ENCODE assay signal across 21 cellular contexts in the genomic region with DNA sequence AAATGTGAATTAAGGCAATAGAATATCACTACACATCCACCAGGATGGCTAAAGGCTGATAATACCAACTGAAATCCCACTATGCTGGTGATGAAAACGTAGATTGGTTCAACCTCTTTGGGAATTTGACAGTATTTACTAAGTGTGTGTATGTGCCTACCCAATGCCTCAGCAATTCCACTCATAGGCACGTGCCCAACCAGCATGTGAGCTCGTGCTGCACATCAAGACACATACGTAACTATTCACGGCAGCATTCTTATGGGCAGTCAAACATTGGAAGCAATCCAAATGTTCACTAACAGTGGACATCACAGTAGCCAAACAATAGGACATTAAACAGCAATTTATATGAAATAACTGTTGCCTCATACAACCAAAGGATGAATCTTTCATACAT. TPM values are rescaled to one million over a fixed set of nuclear protein-coding genes. Genes with fewer than 3 reads are reported as not detected.
DNase-seq lines count a peak whose midpoint lies in the region; ATAC-seq, FAIRE-seq and TF ChIP-seq lines count a peak whose summit lies in the region.
"Had no signal": no experiment of that assay in that cellular context is flagged by ENCODE, and none has a peak within 500 bp of the region (broad histone marks: within the 10 kb centered on the region; RNA-seq: fewer than 3 reads in every experiment).

No MANE protein-coding gene starts in this region.

- H3K4me1 ChIP-seq in BLaER1 (peaks cover 38% of the 10 kb centered on the region), HCT116 (ENCODE audit: control insufficient read depth in 1 of 2, insufficient read depth in 2 of 2, low read length in 2 of 2) (no peaks in the 10 kb centered on the region), K562 (replicated peaks in 1 of 2; ENCODE audit: control insufficient read depth in 2 of 2, insufficient read depth in 2 of 2, low read length in 2 of 2) (peaks cover 14 to 22% of the 10 kb centered on the region in 2 experiments; a peak in 4 of 5 replicates), mesenchymal stem cell (ENCODE audit: control insufficient read depth, insufficient read depth, low read depth, low read length) (no peaks in the 10 kb centered on the region), right cardiac atrium (ENCODE audit: control insufficient read depth, insufficient read depth, low read length) (no peaks in the 10 kb centered on the region)

- H3K79me2 ChIP-seq in HCT116 (ENCODE audit: insufficient read depth, low read length) (no peaks in the 10 kb centered on the region), K562 (ENCODE audit: control insufficient read depth, insufficient read depth, low read length) (no peaks in the 10 kb centered on the region)

- DNase-seq in HCT116 (ENCODE audit: low read depth, low spot score) (no peak), K562 (ENCODE audit: extremely low read depth in 1 of 4, low spot score in 3 of 4) (no peak), mesenchymal stem cell (no peak), MCF 10A (ENCODE audit: unreplicated experiment) (no peak), right cardiac atrium (no peak)
- DNase-seq: CD4-positive, CD25-positive, alpha-beta regulatory T cell; DMS153; DND-41; GM23248; H7; HFFc6; IMR-90; NCI-H187; NCI-H2081 treated with DMSO at 0.1 percent for 48 hours; NCI-H524; PC-9 had no signal

- H3K4me2 ChIP-seq in BLaER1: peak overlapping the region; percentile 51
- no peak overlapping the region for H3K4me2 ChIP-seq in HCT116 (ENCODE audit: low read length)
- peak overlapping the region; percentile 56; the same call in 1 of the 2 replicates for H3K4me2 ChIP-seq in K562 (ENCODE audit: insufficient read depth, low read length)
- H3K4me2 ChIP-seq in mesenchymal stem cell (ENCODE audit: low read length, poor library complexity, severe bottlenecking): no peak overlapping the region
- H3K4me2 ChIP-seq: PC-9 had no signal

- FAIRE-seq in K562 (lab: Jason Lieb, UNC): no peak
- FAIRE-seq: GM12892 had no signal

- H3K36me3 Mint-ChIP-seq in MCF 10A (ENCODE audit: insufficient read depth, unreplicated experiment): no peaks in the 10 kb centered on the region
- H3K36me3 Mint-ChIP-seq: CD4-positive, CD25-positive, alpha-beta regulatory T cell had no signal

- TF ChIP-seq CTCF in HCT116 (IDR thresholded peaks at IDR 0.05 in 2 of 3, conservative IDR thresholded peaks at IDR 0.05 in 1 of 3; ENCODE audit: borderline replicate concordance in 1 of 3, insufficient read depth in 1 of 3, low read depth in 2 of 3, low read length in 2 of 3): no peak
- TF ChIP-seq CTCF in K562 (IDR thresholded peaks at IDR 0.05 in 2 of 3, conservative IDR thresholded peaks at IDR 0.05 in 1 of 3; ENCODE audit: insufficient read depth in 2 of 3, low read depth in 1 of 3, low read length in 3 of 3): no peak
- no peak for TF ChIP-seq CTCF in MCF 10A (IDR thresholded peaks at IDR 0.05; ENCODE audit: unreplicated experiment)

- no peak overlapping the region for H4K91ac ChIP-seq in mesenchymal stem cell (ENCODE audit: low read length)

- H2AFZ ChIP-seq in HCT116 (ENCODE audit: low read depth, low read length, poor library complexity, severe bottlenecking): peak overlapping the region; percentile 22
- peak overlapping the region; percentile 88 for H2AFZ ChIP-seq in K562 (ENCODE audit: low read depth, low read length)
- H2AFZ ChIP-seq in mesenchymal stem cell (ENCODE audit: low read depth, low read length): no peak overlapping the region
- H2AFZ ChIP-seq: GM23248, PC-9 had no signal

- intact Hi-C loops in HCT116 (cut with micrococcal nuclease) (no loop called here), K562 (cut with micrococcal nuclease) (no loop called here), MCF 10A (cut with micrococcal nuclease) (no loop called here), right cardiac atrium (cut with DNase I) (no loop called here)

- no peak overlapping the region for H2BK5ac ChIP-seq in mesenchymal stem cell (ENCODE audit: low read depth, low read length, poor library complexity, severe bottlenecking)

- in situ Hi-C loops in K562 (cut with MboI): no loop called here

- H3K27ac ChIP-seq in BLaER1 (no peak overlapping the region), HCT116 (ENCODE audit: low read depth, low read length) (no peak overlapping the region), K562 (ENCODE audit: extremely low read depth, low read depth, low read length) (peak overlapping the region; percentile 57), mesenchymal stem cell (ENCODE audit: low read length, poor library complexity, severe bottlenecking) (no peak overlapping the region), right cardiac atrium (ENCODE audit: low read length) (no peak overlapping the region)
- H3K27ac ChIP-seq: GM23248, PC-9 had no signal

- no peak overlapping the region for H2BK120ac ChIP-seq in mesenchymal stem cell (ENCODE audit: low read depth, low read length)

- CTCF ChIA-PET in HCT116 (lab: Charles Lee): no interaction called here
- CTCF ChIA-PET in K562 (lab: Yijun Ruan, JAX; ENCODE audit: low intra/inter-chr PET ratio): no interaction called here
- CTCF ChIA-PET in MCF 10A (lab: Yijun Ruan, JAX): no interaction called here

- H3K14ac ChIP-seq in mesenchymal stem cell (ENCODE audit: low read length in 2 of 2): no peak overlapping the region

- no peak overlapping the region for H4K8ac ChIP-seq in mesenchymal stem cell (ENCODE audit: low read length)

- H3K9me2 ChIP-seq in HCT116 (ENCODE audit: insufficient read depth): no peaks in the 10 kb centered on the region

- H3K36me3 ChIP-seq in BLaER1: no peaks in the 10 kb centered on the region
- H3K36me3 ChIP-seq in HCT116 (ENCODE audit: control insufficient read depth in 1 of 2, insufficient read depth in 2 of 2, low read length in 2 of 2): no peaks in the 10 kb centered on the region
- no peaks in the 10 kb centered on the region for H3K36me3 ChIP-seq in K562 (ENCODE audit: control insufficient read depth, insufficient read depth, low read length)
- H3K36me3 ChIP-seq in mesenchymal stem cell (ENCODE audit: control insufficient read depth in 1 of 2, insufficient read depth in 2 of 2, low read depth in 1 of 2, low read length in 2 of 2): no peaks in the 10 kb centered on the region

- H3K79me1 ChIP-seq in mesenchymal stem cell (replicated peaks; ENCODE audit: low read length, poor library complexity, severe bottlenecking): no peaks in the 10 kb centered on the region

- no peaks in the 10 kb centered on the region for H3K9me1 ChIP-seq in K562 (ENCODE audit: control insufficient read depth, insufficient read depth, low read length)

- H3K27me3 ChIP-seq in BLaER1 (no peaks in the 10 kb centered on the region), HCT116 (ENCODE audit: insufficient read depth, low read length) (no peaks in the 10 kb centered on the region), K562 (ENCODE audit: control insufficient read depth in 2 of 2, insufficient read depth in 2 of 2, low read length in 2 of 2) (no peaks in the 10 kb centered on the region), mesenchymal stem cell (ENCODE audit: control insufficient read depth in 1 of 2, insufficient read depth in 1 of 2, low read length in 2 of 2) (peaks cover 0 to 2% of the 10 kb centered on the region in 2 experiments), right cardiac atrium (ENCODE audit: control insufficient read depth, insufficient read depth) (no peaks in the 10 kb centered on the region)

- TF ChIP-seq EP300 in K562 (IDR thresholded peaks at IDR 0.05; ENCODE audit: low read length): no peak

- no peak overlapping the region for H3K23ac ChIP-seq in mesenchymal stem cell (ENCODE audit: low read length in 2 of 2)

- POLR2A ChIA-PET in HCT116 (lab: Charles Lee) (no interaction called here), K562 (lab: Yijun Ruan, JAX) (interaction anchor here (0.6 to 1.2 kb wide), 3 partner anchors 14 to 135 kb away, joined by 3 to 5 read pairs (median 4); no protein-coding TSS in a partner anchor), MCF 10A (lab: Yijun Ruan, JAX) (no interaction called here)

- peaks cover 23% of the 10 kb centered on the region for H3K27me3 Mint-ChIP-seq in MCF 10A (ENCODE audit: insufficient read depth, unreplicated experiment)

- no peak overlapping the region for H3K4me3 Mint-ChIP-seq in MCF 10A (ENCODE audit: unreplicated experiment)
- H3K4me3 Mint-ChIP-seq: B cell; CD4-positive, CD25-positive, alpha-beta regulatory T cell; HFFc6 had no signal

- H2AK5ac ChIP-seq in mesenchymal stem cell (ENCODE audit: low read length, severe bottlenecking): no peak overlapping the region

- TF ChIP-seq POLR2A in HCT116 (IDR thresholded peaks at IDR 0.05; ENCODE audit: borderline replicate concordance, extremely low read depth, insufficient read depth, insufficient read length) (no peak), K562 (conservative IDR thresholded peaks at IDR 0.05) (no peak)

- WGBS in K562 (ENCODE audit: insufficient coverage, low coverage, missing lambda C conversion rate): 75% methylated on average over 5 of the region's 5 CpGs
- WGBS in mesenchymal stem cell: 88% methylated on average over 5 of the region's 5 CpGs
- 73% methylated on average over 5 of the region's 5 CpGs for WGBS in right cardiac atrium

- BruUV-seq in HCT116 (replicated peaks; lab: Mats Ljungman, UMichigan) (no TSS peak), K562 (replicated peaks; lab: Mats Ljungman, UMichigan) (no TSS peak), MCF 10A (replicated peaks; lab: Mats Ljungman, UMichigan) (no TSS peak)

- ATAC-seq in HCT116 (no peak), K562 (peak; percentile 39), HG03342 (IDR thresholded peaks at IDR 0.05; ENCODE audit: unreplicated experiment) (no peak), right cardiac atrium (no peak)
- ATAC-seq: Right ventricle myocardium inferior had no signal

- H3K4ac ChIP-seq in mesenchymal stem cell (ENCODE audit: low read depth in 1 of 2, low read length in 2 of 2): no peak overlapping the region

- H3K4me1 Mint-ChIP-seq in MCF 10A (ENCODE audit: insufficient read depth, unreplicated experiment): no peaks in the 10 kb centered on the region
- H3K4me1 Mint-ChIP-seq: B cell; CD4-positive, CD25-positive, alpha-beta regulatory T cell had no signal

- H3K4me3 ChIP-seq in BLaER1: no peak overlapping the region
- no peak overlapping the region for H3K4me3 ChIP-seq in HCT116 (replicated peaks in 1 of 2; ENCODE audit: low read depth in 1 of 2, low read length in 2 of 2)
- no peak overlapping the region for H3K4me3 ChIP-seq in K562
- no peak overlapping the region for H3K4me3 ChIP-seq in mesenchymal stem cell (ENCODE audit: insufficient read depth in 1 of 2, low read depth in 1 of 2, low read length in 2 of 2)
- H3K4me3 ChIP-seq in right cardiac atrium (ENCODE audit: low read length): no peak overlapping the region
- H3K4me3 ChIP-seq: GM23248, PC-9 had no signal

- peak overlapping the region; percentile 29 to 61 for H2BK12ac ChIP-seq in mesenchymal stem cell (ENCODE audit: low read length in 2 of 2)

- RAD21 ChIA-PET in HCT116 (lab: Charles Lee; ENCODE audit: low non-redundant PET in 1 of 2, low total read pairs in 2 of 2, uncharacterized antibody in 2 of 2, unreplicated experiment in 2 of 2): no interaction called here

- TF ChIP-seq RAD21 in HCT116 (IDR thresholded peaks at IDR 0.05; ENCODE audit: low read depth) (no peak), K562 (CRISPR knock-in tag; conservative IDR thresholded peaks at IDR 0.05 in 1 of 2, IDR thresholded peaks at IDR 0.05 in 1 of 2) (no peak)

- no peak overlapping the region for H3K27ac Mint-ChIP-seq in MCF 10A (ENCODE audit: low read depth, unreplicated experiment)
- H3K27ac Mint-ChIP-seq: B cell; CD4-positive, CD25-positive, alpha-beta regulatory T cell; HFFc6 had no signal

- H3K9me3 Mint-ChIP-seq in MCF 10A (ENCODE audit: unreplicated experiment): no peaks in the 10 kb centered on the region
- H3K9me3 Mint-ChIP-seq: HFFc6 had no signal

- H4K20me1 ChIP-seq in BLaER1 (no peaks in the 10 kb centered on the region), HCT116 (ENCODE audit: insufficient read depth) (no peaks in the 10 kb centered on the region), K562 (replicated peaks; ENCODE audit: control insufficient read depth, insufficient read depth, low read length) (no peaks in the 10 kb centered on the region)

- no peaks in the 10 kb centered on the region; the same call in 1 of the 2 replicates for H3K9me3 ChIP-seq in BLaER1
- no peaks in the 10 kb centered on the region for H3K9me3 ChIP-seq in HCT116 (ENCODE audit: control insufficient read depth in 1 of 2, insufficient read depth in 1 of 2, low read depth in 1 of 2, low read length in 2 of 2)
- H3K9me3 ChIP-seq in K562 (replicated peaks; ENCODE audit: control insufficient read depth, insufficient read depth, low read depth, low read length): no peaks in the 10 kb centered on the region
- H3K9me3 ChIP-seq in mesenchymal stem cell (ENCODE audit: control insufficient read depth, low read length): no peaks in the 10 kb centered on the region
- no peaks in the 10 kb centered on the region for H3K9me3 ChIP-seq in right cardiac atrium (ENCODE audit: control insufficient read depth, low read length)

- no peak overlapping the region for H2BK15ac ChIP-seq in mesenchymal stem cell (ENCODE audit: low read depth, poor library complexity, severe bottlenecking)

- no peak overlapping the region for H3K18ac ChIP-seq in mesenchymal stem cell (ENCODE audit: low read depth in 1 of 2, low read length in 2 of 2)

- no peak overlapping the region for H3K9ac ChIP-seq in BLaER1
- no peak overlapping the region for H3K9ac ChIP-seq in HCT116 (ENCODE audit: low read length)
- H3K9ac ChIP-seq in K562 (ENCODE audit: insufficient read depth in 1 of 2, low read depth in 2 of 2, low read length in 2 of 2): peak overlapping the region in 1 of 2 experiments; percentile 2; a peak in 1 of 4 replicates
- no peak overlapping the region for H3K9ac ChIP-seq in mesenchymal stem cell (ENCODE audit: low read length)
- H3K9ac ChIP-seq: GM23248 had no signal

RNA-seq across cellular contexts. Expression of gene AFDN, which starts 15.7 kb away (rescaled TPM):
- total RNA-seq in HCT116 (2021; ENCODE audit: unreplicated experiment): 59.4 TPM
- polyA plus RNA-seq in HCT116 (2012): 31.2 and 32.9 TPM in 2 replicates
- total RNA-seq in K562 (2011; cell fraction: chromatin; rRNA removed; ENCODE audit: low replicate concordance): 294 and 779 TPM in 2 replicates
- 128 and 193 TPM in 2 replicates for total RNA-seq in K562 (2011; cell fraction: nucleolus; rRNA removed)
- 330 and 387 TPM in 2 replicates for total RNA-seq in K562 (2011; cell fraction: nucleoplasm; rRNA removed)
- 91.9 and 117 TPM in 2 replicates for total RNA-seq in K562 (2014; rRNA removed)
- 114 and 135 TPM in 2 replicates for total RNA-seq in K562 (2014; rRNA removed; fragmentation: Illumina TruSeq; extraction: Trizol)
- total RNA-seq in K562 (2015; rRNA removed; fragmentation: Illumina TruSeq; extraction: Trizol): 111 and 112 TPM in 2 replicates
- total RNA-seq in K562 (2021): 106 and 129 TPM in 2 replicates
- 95.7 and 96.7 TPM in 2 replicates for polyA plus RNA-seq in K562 (2011; rRNA removed)
- polyA plus RNA-seq in K562 (2011; cell fraction: cytosol; rRNA removed): 29.3 and 38.3 TPM in 2 replicates
- 374 and 388 TPM in 2 replicates for polyA plus RNA-seq in K562 (2011; cell fraction: nucleus; rRNA removed)
- 62.0 and 64.2 TPM in 2 replicates for polyA plus RNA-seq in K562 (2012)
- polyA plus RNA-seq in K562 (2014; fragmentation: Illumina TruSeq; extraction: Trizol): 95.0 and 105 TPM in 2 replicates
- polyA plus RNA-seq in K562 (2014; fragmentation: Nextera tagmentation; extraction: Ambion mirVana): 1 to 10 TPM; 7.2 to 9.7 TPM
- 78.9 and 96.4 TPM in 2 replicates for polyA plus RNA-seq in K562 (2014; rRNA removed)
- polyA minus RNA-seq in K562 (2011; rRNA and poly(A)+ RNA removed): 183 and 194 TPM in 2 replicates
- 78.4 and 100 TPM in 2 replicates for polyA minus RNA-seq in K562 (2011; cell fraction: cytosol; rRNA and poly(A)+ RNA removed)
- polyA minus RNA-seq in K562 (2011; cell fraction: nucleus; rRNA and poly(A)+ RNA removed): 234 and 345 TPM in 2 replicates
- polyA plus RNA-seq in mesenchymal stem cell (2013, experiment 1 of 2): 47.4 TPM
- polyA plus RNA-seq in mesenchymal stem cell (2013, experiment 2 of 2): 42.9 TPM
- total RNA-seq in MCF 10A (2022): 115 and 124 TPM in 2 replicates
- total RNA-seq in right cardiac atrium: 10 to 100 TPM; 45.3 to 58.0 (median 48.9) TPM
- polyA plus RNA-seq in right cardiac atrium: 23.0 TPM

Comparison
In these comparisons a context has a peak if more than half of its experiments do, and no peak if none do; other contexts are left out.
1. H3K4me2 ChIP-seq: peak in BLaER1 (single experiment) and K562 (single experiment); none in HCT116 (single experiment) and mesenchymal stem cell (single experiment).